10 cellular contexts compared by ENCODE assay signal in genomic region chr14:91387135-91387849, GRCh38. TPM values are rescaled to one million over a fixed set of nuclear protein-coding genes. Genes with fewer than 3 reads are reported as not detected.
DNase-seq lines count a peak whose midpoint lies in the region; ATAC-seq and TF ChIP-seq lines count a peak whose summit lies in the region.
"Had no signal": no experiment of that assay in that cellular context is flagged by ENCODE, and none has a peak within 500 bp of the region (broad histone marks: within the 10 kb centered on the region; RNA-seq: fewer than 3 reads in every experiment).

No MANE protein-coding gene starts in this region.

- H3K36me3 Mint-ChIP-seq in CD4-positive, CD25-positive, alpha-beta regulatory T cell, result peaks cover 12% of the 10 kb centered on the region

- peak overlapping the region; percentile 82; the same call in 1 of the 2 replicates for H3K4me2 ChIP-seq in MM.1S (ENCODE audit: low read depth, low read length)

- no peak for ATAC-seq in CD4-positive, CD25-positive, alpha-beta regulatory T cell (ENCODE audit: low read depth in 2 of 2)
- ATAC-seq in GM18909 (IDR thresholded peaks at IDR 0.05; ENCODE audit: poor library complexity, unreplicated experiment), result no peak
- no peak for ATAC-seq in GM19324 (IDR thresholded peaks at IDR 0.05; ENCODE audit: low FRiP score, unreplicated experiment)

- no peak overlapping the region for H2AFZ ChIP-seq in MM.1S (ENCODE audit: low read length)

- peak overlapping the region; percentile 92 to 96 (median 93) for H3K27ac Mint-ChIP-seq in CD4-positive, CD25-positive, alpha-beta regulatory T cell

- TF ChIP-seq CTCF in MM.1S (IDR thresholded peaks at IDR 0.05; ENCODE audit: low read length), result no peak

- peak overlapping the region; percentile 64 for H3K4me3 ChIP-seq in CD4-positive, CD25-positive, alpha-beta regulatory T cell (ENCODE audit: low read depth, low read length)
- no peak overlapping the region for H3K4me3 ChIP-seq in MM.1S (ENCODE audit: low read length)
- H3K4me3 ChIP-seq in mucosa of rectum (ENCODE audit: low read length in 2 of 2), result no peak overlapping the region

- no peaks in the 10 kb centered on the region; the same call in 1 of the 2 replicates for H4K20me1 ChIP-seq in MM.1S (ENCODE audit: insufficient read depth, low read length)

- no peak for DNase-seq in CD4-positive, CD25-positive, alpha-beta regulatory T cell
- no peak for DNase-seq in MM.1S
- DNase-seq in astrocyte of the hippocampus (ENCODE audit: low read depth, low spot score), result peak; percentile 89
- DNase-seq in activated gamma-delta T cell treated with Interleukin-2 at 50 U/mL for 16 hours, result no peak
- no peak for DNase-seq in activated CD4-positive, alpha-beta T cell treated with anti-CD3 and anti-CD28 coated beads for 1 hour
- DNase-seq: EL, NCI-H1694 had no signal

- H3K27ac ChIP-seq in CD4-positive, CD25-positive, alpha-beta regulatory T cell (ENCODE audit: insufficient read depth, low read length, poor library complexity, severe bottlenecking), result peak overlapping the region; percentile 96
- H3K27ac ChIP-seq in MM.1S (ENCODE audit: low read length), result peak overlapping the region; percentile 94; the same call in 1 of the 2 replicates
- H3K27ac ChIP-seq in mucosa of rectum (ENCODE audit: low read depth in 2 of 2, low read length in 2 of 2), result peak overlapping the region; percentile 63 to 81

- H3K9ac ChIP-seq in MM.1S (ENCODE audit: low read length) (no peak overlapping the region; the same call in 1 of the 2 replicates), mucosa of rectum (ENCODE audit: low read depth in 1 of 2, low read length in 2 of 2) (peak overlapping the region in 1 of 2 donors; percentile 17)

- peaks cover 19% of the 10 kb centered on the region for H3K36me3 ChIP-seq in CD4-positive, CD25-positive, alpha-beta regulatory T cell (ENCODE audit: control insufficient read depth, insufficient read depth, low read length)
- H3K36me3 ChIP-seq in MM.1S (replicated peaks; ENCODE audit: insufficient read depth, low read length) (no peaks in the 10 kb centered on the region), mucosa of rectum (ENCODE audit: control insufficient read depth in 2 of 2, insufficient read depth in 2 of 2, low read length in 2 of 2) (peaks cover 0 to 2% of the 10 kb centered on the region in 2 donors)

- peaks cover 38% of the 10 kb centered on the region for H3F3A ChIP-seq in MM.1S (ENCODE audit: insufficient read depth, low read length)

- H3K4me1 ChIP-seq in CD4-positive, CD25-positive, alpha-beta regulatory T cell (ENCODE audit: control insufficient read depth, insufficient read depth, low read length, poor library complexity, severe bottlenecking), result peaks cover 99% of the 10 kb centered on the region
- H3K4me1 ChIP-seq in MM.1S (ENCODE audit: low read length) (peaks cover 81% of the 10 kb centered on the region), mucosa of rectum (ENCODE audit: control insufficient read depth in 2 of 2, insufficient read depth in 2 of 2, low read length in 2 of 2) (peaks cover 18 to 20% of the 10 kb centered on the region in 2 donors)

- H3K27me3 Mint-ChIP-seq in CD4-positive, CD25-positive, alpha-beta regulatory T cell, result no peaks in the 10 kb centered on the region

- no peaks in the 10 kb centered on the region for H3K27me3 ChIP-seq in CD4-positive, CD25-positive, alpha-beta regulatory T cell (ENCODE audit: control insufficient read depth, insufficient read depth, low read length)
- H3K27me3 ChIP-seq in MM.1S (replicated peaks; ENCODE audit: insufficient read depth, low read length), result no peaks in the 10 kb centered on the region
- H3K27me3 ChIP-seq in mucosa of rectum (ENCODE audit: control insufficient read depth in 2 of 2, insufficient read depth in 2 of 2, low read length in 2 of 2), result no peaks in the 10 kb centered on the region

- H3K9me3 ChIP-seq in CD4-positive, CD25-positive, alpha-beta regulatory T cell (ENCODE audit: control insufficient read depth in 2 of 2, low read length in 2 of 2), result no peaks in the 10 kb centered on the region
- no peaks in the 10 kb centered on the region for H3K9me3 ChIP-seq in MM.1S (replicated peaks; ENCODE audit: insufficient read depth, low read length)
- H3K9me3 ChIP-seq in mucosa of rectum (ENCODE audit: control insufficient read depth in 2 of 2, low read length in 2 of 2), result no peaks in the 10 kb centered on the region

- no peaks in the 10 kb centered on the region for H3K9me2 ChIP-seq in MM.1S (replicated peaks; ENCODE audit: insufficient read depth, low read length)

- H3K9me3 Mint-ChIP-seq in CD4-positive, CD25-positive, alpha-beta regulatory T cell, result no peaks in the 10 kb centered on the region

- peak overlapping the region; percentile 5 to 81 (median 68) for H3K4me3 Mint-ChIP-seq in CD4-positive, CD25-positive, alpha-beta regulatory T cell

- peaks cover 22 to 97% (median 75%) of the 10 kb centered on the region in 4 donors for H3K4me1 Mint-ChIP-seq in CD4-positive, CD25-positive, alpha-beta regulatory T cell

- peaks cover 100% of the 10 kb centered on the region for H3K79me2 ChIP-seq in MM.1S (ENCODE audit: low read length)

RNA-seq across cellular contexts. Expression of gene CCDC88C, which starts 30.3 kb away (rescaled TPM):
- 466 TPM for total RNA-seq in CD4-positive, CD25-positive, alpha-beta regulatory T cell
- 10 to 100 TPM; 25.9 to 35.6 (median 31.0) TPM for polyA plus RNA-seq in CD4-positive, CD25-positive, alpha-beta regulatory T cell
